22 cellular contexts compared by ENCODE assay signal in genomic region chr11:79940976-79941735, GRCh38.
DNase-seq lines count a peak whose midpoint lies in the region; ATAC-seq, FAIRE-seq and TF ChIP-seq lines count a peak whose summit lies in the region.
"Had no signal": no experiment of that assay in that cellular context is flagged by ENCODE, and none has a peak within 500 bp of the region (broad histone marks: within the 10 kb centered on the region; RNA-seq: fewer than 3 reads in every experiment).

No MANE protein-coding gene starts in this region.

- intact Hi-C loops in body of pancreas (cut with DNase I), result no loop called here

- no peak overlapping the region for H3K4me3 Mint-ChIP-seq in activated naive CD8-positive, alpha-beta T cell treated with anti-CD3 and anti-CD28 coated beads for 36 hours
- H3K4me3 Mint-ChIP-seq: T-helper 17 cell had no signal

- TF ChIP-seq CTCF in bronchial epithelial cell (IDR thresholded peaks at IDR 0.05; ENCODE audit: insufficient read depth, low read length, severe bottlenecking), result no peak
- no peak for TF ChIP-seq CTCF in body of pancreas (IDR thresholded peaks at IDR 0.05)

- ATAC-seq in body of pancreas, result no peak
- ATAC-seq: left lung, T-helper 17 cell had no signal

- 57 to 58% methylated on average over 3 of the region's 3 CpGs for WGBS in body of pancreas, 2 donors

- peaks cover 2% of the 10 kb centered on the region for H3K9me3 Mint-ChIP-seq in activated naive CD8-positive, alpha-beta T cell treated with anti-CD3 and anti-CD28 coated beads for 36 hours

- no peaks in the 10 kb centered on the region for H3K4me1 Mint-ChIP-seq in activated naive CD8-positive, alpha-beta T cell treated with anti-CD3 and anti-CD28 coated beads for 36 hours
- H3K4me1 Mint-ChIP-seq: T-helper 17 cell had no signal

- H3K27me3 Mint-ChIP-seq in activated naive CD8-positive, alpha-beta T cell treated with anti-CD3 and anti-CD28 coated beads for 36 hours, result no peaks in the 10 kb centered on the region
- H3K27me3 Mint-ChIP-seq: T-helper 17 cell had no signal

- no peak overlapping the region for H3K27ac Mint-ChIP-seq in activated naive CD8-positive, alpha-beta T cell treated with anti-CD3 and anti-CD28 coated beads for 36 hours
- H3K27ac Mint-ChIP-seq: T-helper 17 cell had no signal

- no peak for FAIRE-seq in bronchial epithelial cell (lab: Jason Lieb, UNC)
- FAIRE-seq: small intestine had no signal

- DNase-seq in GM03348 (ENCODE audit: low spot score), result peak; percentile 4
- DNase-seq in NCI-H226, result peak; percentile 54
- peak; percentile 84 for DNase-seq in bronchial epithelial cell (ENCODE audit: low read depth)
- DNase-seq in kidney tubule cell (ENCODE audit: low spot score), result peak; percentile 13
- DNase-seq in activated CD8-positive, alpha-beta memory T cell treated with anti-CD3 and anti-CD28 coated beads for 24 hours, result no peak
- no peak for DNase-seq in stimulated activated CD4-positive, alpha-beta T cell treated with anti-CD3 and anti-CD28 coated beads, Interleukin-1b, Interleukin-23, amount 100 ng/mL, for 48 hours
- DNase-seq in body of pancreas, result no peak
- DNase-seq in activated naive CD8-positive, alpha-beta T cell treated with anti-CD3 and anti-CD28 coated beads for 36 hours, result no peak
- DNase-seq: activated CD4-positive, alpha-beta T cell treated with anti-CD3 and anti-CD28 coated beads for 1 hour; activated gamma-delta T cell treated with Interleukin-2 at 50 U/mL for 16 hours; activated T-cell treated with anti-CD3 and anti-CD28 coated beads, Interleukin-2, amount 50 U/mL, for 1 hour; dermis blood vessel endothelial cell; foreskin melanocyte; left lung; NCI-H1048; SK-N-SH; small intestine; T-helper 17 cell; uterus had no signal

- H3K36me3 ChIP-seq in bronchial epithelial cell (ENCODE audit: control insufficient read depth, insufficient read depth, low read length) (no peaks in the 10 kb centered on the region), body of pancreas (replicated peaks in 1 of 2; ENCODE audit: insufficient read depth in 1 of 2, low read depth in 2 of 2) (no peaks in the 10 kb centered on the region)
- H3K36me3 ChIP-seq: left lung, neutrophil, uterus had no signal

- H3K4me3 ChIP-seq in bronchial epithelial cell (ENCODE audit: low read depth, low read length), result no peak overlapping the region
- no peak overlapping the region for H3K4me3 ChIP-seq in body of pancreas
- H3K4me3 ChIP-seq: hepatocyte, left lung, uterus had no signal

- TF ChIP-seq POLR2A in body of pancreas (IDR thresholded peaks at IDR 0.05), result no peak

- no peaks in the 10 kb centered on the region for H3K9me3 ChIP-seq in body of pancreas
- H3K9me3 ChIP-seq: left lung, neutrophil, SK-N-SH, uterus had no signal

- H3K27ac ChIP-seq in body of pancreas, result no peak overlapping the region
- H3K27ac ChIP-seq: C4-2B, hepatocyte, left lung, neutrophil, uterus had no signal

- no peaks in the 10 kb centered on the region for H3K36me3 Mint-ChIP-seq in activated naive CD8-positive, alpha-beta T cell treated with anti-CD3 and anti-CD28 coated beads for 36 hours

- no peaks in the 10 kb centered on the region for H3K27me3 ChIP-seq in bronchial epithelial cell (ENCODE audit: control insufficient read depth, insufficient read depth, low read length)
- no peaks in the 10 kb centered on the region for H3K27me3 ChIP-seq in body of pancreas
- H3K27me3 ChIP-seq: hepatocyte, left lung, neutrophil, uterus had no signal

- H3K4me1 ChIP-seq in body of pancreas, result no peaks in the 10 kb centered on the region
- H3K4me1 ChIP-seq: left lung, uterus had no signal

Comparison
In these comparisons a context has a peak if more than half of its experiments do, and no peak if none do; other contexts are left out.
1. DNase-seq: peak in GM03348 (single experiment), NCI-H226 (single experiment), bronchial epithelial cell (single experiment) and kidney tubule cell (single experiment); none in activated CD8-positive, alpha-beta memory T cell treated with anti-CD3 and anti-CD28 coated beads for 24 hours (single experiment), stimulated activated CD4-positive, alpha-beta T cell treated with anti-CD3 and anti-CD28 coated beads, Interleukin-1b, Interleukin-23, amount 100 ng/mL, for 48 hours (single experiment), body of pancreas (0 of 4) and activated naive CD8-positive, alpha-beta T cell treated with anti-CD3 and anti-CD28 coated beads for 36 hours (single experiment).